Comparison of ENCODE assay signal across 8 cellular contexts in the genomic region with DNA sequence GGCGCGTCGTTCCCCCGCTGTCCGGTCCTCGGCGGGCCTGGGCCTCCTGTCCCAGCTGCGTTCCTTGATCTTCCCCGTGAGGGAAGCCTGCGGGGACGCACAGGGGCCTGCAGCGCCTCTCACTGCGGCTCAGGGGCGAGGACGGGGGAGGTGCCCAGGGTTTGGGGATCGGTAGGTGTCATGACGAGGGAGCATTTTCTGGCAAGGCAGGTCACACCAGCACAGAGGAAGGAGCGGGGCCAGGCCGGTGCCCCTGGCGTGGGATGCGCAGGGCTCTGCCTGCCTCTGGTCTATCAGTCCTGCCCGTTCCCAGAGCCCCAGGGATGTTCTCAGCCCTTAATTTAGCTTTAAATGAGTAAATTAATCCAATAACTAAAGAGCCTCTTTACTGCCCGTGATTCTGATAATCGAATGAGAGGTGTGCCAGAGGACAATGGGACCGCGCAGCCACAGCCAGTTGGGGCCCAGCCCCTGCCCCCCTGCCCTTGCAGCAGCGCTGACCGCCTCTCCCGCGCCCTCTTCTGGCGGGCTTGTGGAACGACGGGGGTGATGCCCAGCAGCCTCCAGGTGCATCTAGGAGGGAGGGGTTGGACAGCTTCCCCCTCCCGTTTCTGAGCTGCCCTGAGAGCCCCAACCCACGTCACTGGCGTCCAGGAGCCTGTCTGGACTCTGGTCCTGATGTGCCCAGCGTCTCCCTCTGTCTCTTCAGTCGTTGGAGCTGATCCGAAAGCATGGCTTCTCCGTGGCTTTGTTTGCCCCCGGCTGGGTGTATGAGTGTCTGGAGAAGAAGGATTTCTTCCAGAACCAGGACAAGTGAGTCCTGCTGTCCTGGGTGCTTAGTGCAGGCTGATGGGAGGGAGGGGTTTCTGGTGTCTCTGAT. TPM values are rescaled to one million over a fixed set of nuclear protein-coding genes. Genes with fewer than 3 reads are reported as not detected.
DNase-seq lines count a peak whose midpoint lies in the region; ATAC-seq and TF ChIP-seq lines count a peak whose summit lies in the region.

No MANE protein-coding gene starts in this region.

- CTCF ChIA-PET in AG04449 (lab: Yijun Ruan, JAX), result interaction anchor here (0.6 to 10.9 kb wide), 27 partner anchors 10 to 688 kb away, joined by 3 to 473 read pairs (median 6); partner anchors contain the start of gene ENGASE
- CTCF ChIA-PET in activated naive CD4-positive, alpha-beta T cell treated with anti-CD3 and anti-CD28 coated beads for 36 hours (lab: Charles Lee), result interaction anchor here (0.7 to 3.6 kb wide), 11 partner anchors 8 to 407 kb away, joined by 3 to 19 read pairs (median 4); partner anchors contain the start of gene ENGASE

- ATAC-seq in HG03025 (IDR thresholded peaks at IDR 0.05; ENCODE audit: low FRiP score, unreplicated experiment), result no peak

- POLR2A ChIA-PET in AG04449 (lab: Yijun Ruan, JAX), result no interaction called here

- in situ Hi-C loops in GM13976 (cut with MboI; ENCODE audit: low sequenced_read_pairs, unreplicated experiment), result loop anchor here (10.0 kb wide), 1 partner anchor 312 kb away; no protein-coding TSS in a partner anchor

- TF ChIP-seq CTCF in AG04449 (IDR thresholded peaks at IDR 0.05; ENCODE audit: insufficient read depth, low read length, missing control alignments) (peak; percentile 94), GM13976 (IDR thresholded peaks at IDR 0.05; ENCODE audit: borderline replicate concordance, control extremely low read depth, extremely low read depth, insufficient read depth, missing control alignments) (peak; percentile 87), left ventricle myocardium inferior (IDR thresholded peaks at IDR 0.05; ENCODE audit: borderline replicate concordance) (peak; percentile 85)

- no peak overlapping the region for H3K4me3 Mint-ChIP-seq in activated naive CD4-positive, alpha-beta T cell treated with anti-CD3 and anti-CD28 coated beads for 36 hours

- no peak overlapping the region for H3K27ac Mint-ChIP-seq in activated naive CD4-positive, alpha-beta T cell treated with anti-CD3 and anti-CD28 coated beads for 36 hours

- H3K36me3 ChIP-seq in left ventricle myocardium inferior, result peaks cover 97% of the 10 kb centered on the region

- no peaks in the 10 kb centered on the region for H3K9me3 ChIP-seq in left ventricle myocardium inferior (replicated peaks)

- H3K4me3 ChIP-seq in AG04449 (ENCODE audit: low read depth, low read length) (no peak overlapping the region), left ventricle myocardium inferior (no peak overlapping the region)

- H3K27me3 Mint-ChIP-seq in activated naive CD4-positive, alpha-beta T cell treated with anti-CD3 and anti-CD28 coated beads for 36 hours (ENCODE audit: low read depth), result no peaks in the 10 kb centered on the region

- no peak for DNase-seq in AG04449 (ENCODE audit: low read depth, low spot score)
- DNase-seq in GM13976 (ENCODE audit: low spot score), result peak; percentile 84
- DNase-seq in activated naive CD4-positive, alpha-beta T cell treated with anti-CD3 and anti-CD28 coated beads for 36 hours, result peak; percentile 64
- peak; percentile 43 for DNase-seq in left ventricle myocardium inferior
- DNase-seq in stimulated activated CD4-positive, alpha-beta T cell treated with anti-CD3 and anti-CD28 coated beads, Interleukin-15, amount 100 ng/mL, for 24 hours, result peak; percentile 61
- DNase-seq in mucosa of gallbladder (ENCODE audit: low spot score), result no peak

- H3K4me1 ChIP-seq in left ventricle myocardium inferior, result peaks cover 32% of the 10 kb centered on the region

- H3K27me3 ChIP-seq in left ventricle myocardium inferior (ENCODE audit: low read depth), result no peaks in the 10 kb centered on the region

- peaks cover under 1% of the 10 kb centered on the region for H3K4me1 Mint-ChIP-seq in activated naive CD4-positive, alpha-beta T cell treated with anti-CD3 and anti-CD28 coated beads for 36 hours (ENCODE audit: low read depth)

- peak overlapping the region; percentile 9 for H3K27ac ChIP-seq in left ventricle myocardium inferior (replicated peaks)

- H3K9me3 Mint-ChIP-seq in activated naive CD4-positive, alpha-beta T cell treated with anti-CD3 and anti-CD28 coated beads for 36 hours, result no peaks in the 10 kb centered on the region

- intact Hi-C loops in activated naive CD4-positive, alpha-beta T cell treated with anti-CD3 and anti-CD28 coated beads for 36 hours (cut with micrococcal nuclease), result loop anchor here (2.0 kb wide), 1 partner anchor 36 kb away; no protein-coding TSS in a partner anchor
- intact Hi-C loops in left ventricle myocardium inferior (cut with micrococcal nuclease), result no loop called here

- peaks cover 20% of the 10 kb centered on the region for H3K36me3 Mint-ChIP-seq in activated naive CD4-positive, alpha-beta T cell treated with anti-CD3 and anti-CD28 coated beads for 36 hours (ENCODE audit: low read depth)

TF ChIP-seq in PFSK-1, 5 proteins besides CTCF, POLR2A, EP300 and RAD21:
- TF ChIP-seq FOXP2 (optimal IDR thresholded peaks at IDR 0.05; ENCODE audit: borderline replicate concordance, extremely low read depth, extremely low read length, insufficient read depth) (peak; percentile 45), POLR2AphosphoS5 (IDR thresholded peaks at IDR 0.05; ENCODE audit: low read depth, low read length) (no peak), REST (IDR thresholded peaks at IDR 0.05; ENCODE audit: insufficient read depth in 1 of 2, low read depth in 2 of 2, low read length in 2 of 2) (no peak)

RNA-seq across cellular contexts. Expression of gene ENGASE, which starts 7.9 kb away (rescaled TPM):
- polyA plus RNA-seq in PFSK-1 (2012; ENCODE audit: insufficient read length, low read depth), result 18.3 TPM
- total RNA-seq in activated naive CD4-positive, alpha-beta T cell treated with anti-CD3 and anti-CD28 coated beads for 36 hours, result 10 to 100 TPM; 49.5 to 51.2 TPM
- 31.5 TPM for total RNA-seq in left ventricle myocardium inferior
- 74.8 TPM for total RNA-seq in mucosa of gallbladder

RNA-seq across cellular contexts. Expression of gene C1QTNF1, which starts 58.6 kb away (rescaled TPM):
- not detected for polyA plus RNA-seq in PFSK-1 (2012; ENCODE audit: insufficient read length, low read depth)
- total RNA-seq in activated naive CD4-positive, alpha-beta T cell treated with anti-CD3 and anti-CD28 coated beads for 36 hours, result under 1 TPM; 0.14 to 0.32 TPM
- total RNA-seq in left ventricle myocardium inferior (146 TPM), mucosa of gallbladder (45.3 TPM)

Comparison
In these comparisons a context has a peak if more than half of its experiments do, and no peak if none do; other contexts are left out.
1. DNase-seq: peak in GM13976 (single experiment), activated naive CD4-positive, alpha-beta T cell treated with anti-CD3 and anti-CD28 coated beads for 36 hours (single experiment), left ventricle myocardium inferior (single experiment) and stimulated activated CD4-positive, alpha-beta T cell treated with anti-CD3 and anti-CD28 coated beads, Interleukin-15, amount 100 ng/mL, for 24 hours (single experiment); none in AG04449 (single experiment) and mucosa of gallbladder (single experiment).
2. RNA of gene C1QTNF1, which starts 58.6 kb away (total RNA-seq): 146 TPM in left ventricle myocardium inferior (single experiment) and 45.3 TPM in mucosa of gallbladder (single experiment); 0.14 to 0.32 TPM in activated naive CD4-positive, alpha-beta T cell treated with anti-CD3 and anti-CD28 coated beads for 36 hours; every median in the first group is over 10 times any median in the second.
3. Peak in every context shown above with its lines, with median percentiles within 50 percentile points of each other: CTCF ChIP-seq.